Comparison of ENCODE assay signal across 37 cellular contexts in the genomic region with DNA sequence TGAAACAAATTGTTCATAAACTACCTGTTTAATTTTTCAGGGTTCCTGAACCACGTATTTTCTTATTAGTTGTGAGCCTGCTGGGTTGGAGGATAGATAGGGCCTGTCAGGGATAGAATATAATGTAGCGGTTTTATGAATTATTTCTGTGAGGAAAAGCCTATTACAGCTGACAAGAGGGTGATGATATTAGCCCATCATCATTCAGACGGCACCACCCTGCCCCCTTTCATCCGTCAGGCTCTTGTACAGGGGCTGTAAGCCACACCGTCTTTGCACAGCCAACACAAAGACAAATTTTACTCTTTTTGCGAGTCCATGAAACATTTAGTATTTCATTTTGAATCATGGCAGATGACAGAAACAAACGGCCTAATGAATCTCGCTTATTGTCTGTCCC.
"Had no signal": no experiment of that assay in that cellular context is flagged by ENCODE, and none has a peak within 500 bp of the region (broad histone marks: within the 10 kb centered on the region; RNA-seq: fewer than 3 reads in every experiment).

No MANE protein-coding gene starts in this region.

- H3K4me1 ChIP-seq: adrenal gland, ascending aorta, body of pancreas, breast epithelium had no signal

- H3K27ac ChIP-seq: adrenal gland, ascending aorta, body of pancreas, brain microvascular endothelial cell, breast epithelium, cardiac muscle cell had no signal

- H3K27me3 Mint-ChIP-seq: activated naive CD4-positive, alpha-beta T cell treated with anti-CD3 and anti-CD28 coated beads, Interleukin-2, amount 10 ng/mL, durations not matched to agents 7 days and 5 days; activated naive CD8-positive, alpha-beta T cell treated with anti-CD3 and anti-CD28 coated beads, Interleukin-2, amount 10 ng/mL, durations not matched to agents 7 days and 5 days; activated naive CD8-positive, alpha-beta T cell treated with anti-CD3 and anti-CD28 coated beads, Interleukin-2, amount 50 U/mL, for 24 hours; activated T-cell treated with anti-CD3 and anti-CD28 coated beads, Interleukin-2, amount 50 U/mL, for 24 hours; brain; central memory CD8-positive, alpha-beta T cell had no signal

- H3K27me3 ChIP-seq: adrenal gland, ascending aorta, body of pancreas, brain microvascular endothelial cell, breast epithelium, cardiac muscle cell had no signal

- H3K36me3 Mint-ChIP-seq: activated naive CD4-positive, alpha-beta T cell treated with anti-CD3 and anti-CD28 coated beads, Interleukin-2, amount 10 ng/mL, durations not matched to agents 7 days and 5 days; activated naive CD4-positive, alpha-beta T cell treated with anti-CD3 and anti-CD28 coated beads, Interleukin-2, amount 50 U/mL, for 24 hours; activated naive CD4-positive, alpha-beta T cell treated with anti-CD3 and anti-CD28 coated beads, Interleukin-2, amount 50 U/mL, for 72 hours; activated naive CD8-positive, alpha-beta T cell; activated naive CD8-positive, alpha-beta T cell treated with anti-CD3 and anti-CD28 coated beads for 36 hours; activated naive CD8-positive, alpha-beta T cell treated with anti-CD3 and anti-CD28 coated beads, Interleukin-2, amount 10 ng/mL, durations not matched to agents 7 days and 5 days; brain had no signal

- H3K4me1 Mint-ChIP-seq: activated naive CD4-positive, alpha-beta T cell treated with anti-CD3 and anti-CD28 coated beads, Interleukin-2, amount 10 ng/mL, durations not matched to agents 7 days and 5 days; activated naive CD4-positive, alpha-beta T cell treated with anti-CD3 and anti-CD28 coated beads, Interleukin-2, amount 50 U/mL, for 24 hours; activated naive CD8-positive, alpha-beta T cell treated with anti-CD3 and anti-CD28 coated beads for 36 hours; activated naive CD8-positive, alpha-beta T cell treated with anti-CD3 and anti-CD28 coated beads, Interleukin-2, amount 10 ng/mL, durations not matched to agents 7 days and 5 days; activated naive CD8-positive, alpha-beta T cell treated with anti-CD3 and anti-CD28 coated beads, Interleukin-2, amount 50 U/mL, for 24 hours; activated T-helper 17 cell treated with anti-CD3 and anti-CD28 coated beads, Interleukin-2, amount 50 U/mL, for 72 hours; central memory CD8-positive, alpha-beta T cell had no signal

- H3K9me3 ChIP-seq: adrenal gland, ascending aorta, body of pancreas, breast epithelium had no signal

- DNase-seq: activated effector memory CD4-positive, alpha-beta T cell treated with anti-CD3 and anti-CD28 coated beads, Interleukin-2, amount 50 U/mL, for 16 hours; activated effector memory CD4-positive, alpha-beta T cell treated with Interleukin-2 at 50 U/mL for 16 hours; activated gamma-delta T cell; activated gamma-delta T cell treated with Interleukin-2 at 50 U/mL for 16 hours; activated naive CD4-positive, alpha-beta T cell; activated naive CD4-positive, alpha-beta T cell treated with anti-CD3 and anti-CD28 coated beads for 36 hours; activated naive CD4-positive, alpha-beta T cell treated with anti-CD3 and anti-CD28 coated beads, Interleukin-2, amount 10 ng/mL, durations not matched to agents 7 days and 5 days; activated naive CD4-positive, alpha-beta T cell treated with anti-CD3 and anti-CD28 coated beads, Interleukin-2, amount 50 U/mL, for 16 hours; activated naive CD4-positive, alpha-beta T cell treated with Interleukin-2 at 50 U/mL for 16 hours; activated naive CD8-positive, alpha-beta T cell treated with anti-CD3 and anti-CD28 coated beads for 36 hours; activated naive CD8-positive, alpha-beta T cell treated with anti-CD3 and anti-CD28 coated beads, Interleukin-2, amount 10 ng/mL, durations not matched to agents 7 days and 5 days; activated naive CD8-positive, alpha-beta T cell treated with anti-CD3 and anti-CD28 coated beads, Interleukin-2, amount 50 U/mL, for 24 hours; activated T-cell treated with anti-CD3 and anti-CD28 coated beads, Interleukin-2, amount 50 U/mL, for 24 hours; activated T-cell treated with anti-CD3 and anti-CD28 coated beads, Interleukin-2, amount 50 U/mL, for 4 hours; activated T-cell treated with anti-CD3 and anti-CD28 coated beads, Interleukin-2, amount 50 U/mL, for 48 hours; activated T-cell treated with anti-CD3 and anti-CD28 coated beads, Interleukin-2, amount 50 U/mL, for 72 hours; adrenal gland; amniotic stem cell; amygdala; anterior cingulate cortex; aorta; body of pancreas; brain microvascular endothelial cell; caudate nucleus; central memory CD4-positive, alpha-beta T cell; cerebellar nuclear complex had no signal

- H3K36me3 ChIP-seq: adrenal gland, ascending aorta, brain microvascular endothelial cell, breast epithelium, cardiac muscle cell had no signal

- H3K4me3 ChIP-seq: adrenal gland, ascending aorta, body of pancreas, breast epithelium, cardiac muscle cell had no signal

- H3K4me3 Mint-ChIP-seq: activated naive CD4-positive, alpha-beta T cell treated with anti-CD3 and anti-CD28 coated beads for 36 hours; activated naive CD4-positive, alpha-beta T cell treated with anti-CD3 and anti-CD28 coated beads, Interleukin-2, amount 10 ng/mL, durations not matched to agents 7 days and 5 days; activated naive CD4-positive, alpha-beta T cell treated with anti-CD3 and anti-CD28 coated beads, Interleukin-2, amount 50 U/mL, for 24 hours; activated naive CD8-positive, alpha-beta T cell; activated naive CD8-positive, alpha-beta T cell treated with anti-CD3 and anti-CD28 coated beads for 36 hours; activated naive CD8-positive, alpha-beta T cell treated with anti-CD3 and anti-CD28 coated beads, Interleukin-2, amount 10 ng/mL, durations not matched to agents 7 days and 5 days; activated naive CD8-positive, alpha-beta T cell treated with anti-CD3 and anti-CD28 coated beads, Interleukin-2, amount 50 U/mL, for 24 hours; activated T-cell treated with anti-CD3 and anti-CD28 coated beads, Interleukin-2, amount 50 U/mL, for 24 hours; activated T-cell treated with anti-CD3 and anti-CD28 coated beads, Interleukin-2, amount 50 U/mL, for 4 hours; activated T-cell treated with anti-CD3 and anti-CD28 coated beads, Interleukin-2, amount 50 U/mL, for 72 hours; activated T-helper 1 cell treated with anti-CD3 and anti-CD28 coated beads, Interleukin-12 subunit alpha, Interleukin-12 subunit beta, Interleukin-2, Interleukin-4 antibody, amounts not matched to agents 30 ng/mL and 10 ng/mL and 1 ng/mL, durations not matched to agents 14 hours and 24 hours and 36 hours; activated T-helper 17 cell treated with anti-CD3 and anti-CD28 coated beads, Interleukin-2, amount 50 U/mL, for 72 hours; brain; central memory CD8-positive, alpha-beta T cell had no signal

- ATAC-seq: activated naive CD4-positive, alpha-beta T cell treated with anti-CD3 and anti-CD28 coated beads, Interleukin-2, amount 50 U/mL, for 72 hours; activated naive CD8-positive, alpha-beta T cell treated with anti-CD3 and anti-CD28 coated beads, Interleukin-2, amount 50 U/mL, for 24 hours; activated T-cell treated with anti-CD3 and anti-CD28 coated beads, Interleukin-2, amount 50 U/mL, for 4 hours; activated T-cell treated with anti-CD3 and anti-CD28 coated beads, Interleukin-2, amount 50 U/mL, for 72 hours; activated T-helper 17 cell treated with anti-CD3 and anti-CD28 coated beads, Interleukin-2, amount 50 U/mL, for 72 hours; body of pancreas had no signal

- H3K27ac Mint-ChIP-seq: activated naive CD4-positive, alpha-beta T cell treated with anti-CD3 and anti-CD28 coated beads for 36 hours; activated naive CD4-positive, alpha-beta T cell treated with anti-CD3 and anti-CD28 coated beads, Interleukin-2, amount 10 ng/mL, durations not matched to agents 7 days and 5 days; activated naive CD4-positive, alpha-beta T cell treated with anti-CD3 and anti-CD28 coated beads, Interleukin-2, amount 50 U/mL, for 24 hours; activated naive CD4-positive, alpha-beta T cell treated with anti-CD3 and anti-CD28 coated beads, Interleukin-2, amount 50 U/mL, for 72 hours; activated naive CD8-positive, alpha-beta T cell; activated naive CD8-positive, alpha-beta T cell treated with anti-CD3 and anti-CD28 coated beads for 36 hours; activated naive CD8-positive, alpha-beta T cell treated with anti-CD3 and anti-CD28 coated beads, Interleukin-2, amount 10 ng/mL, durations not matched to agents 7 days and 5 days; activated naive CD8-positive, alpha-beta T cell treated with anti-CD3 and anti-CD28 coated beads, Interleukin-2, amount 50 U/mL, for 24 hours; activated T-cell treated with anti-CD3 and anti-CD28 coated beads, Interleukin-2, amount 50 U/mL, for 24 hours; activated T-helper 1 cell treated with anti-CD3 and anti-CD28 coated beads, Interleukin-12 subunit alpha, Interleukin-12 subunit beta, Interleukin-2, Interleukin-4 antibody, amounts not matched to agents 30 ng/mL and 10 ng/mL and 1 ng/mL, durations not matched to agents 14 hours and 24 hours and 36 hours; activated T-helper 17 cell treated with anti-CD3 and anti-CD28 coated beads, Interleukin-2, amount 50 U/mL, for 72 hours; activated T-helper 2 cell treated with anti-CD3 and anti-CD28 coated beads, Interferon-gamma antibody, Interleukin-2, Interleukin-4, amounts not matched to agents 10 μg/mL and 5 μg/mL and 100 μg/mL, durations not matched to agents 14 hours and 24 hours and 36 hours had no signal
